Comparison of ENCODE assay signal across 2 cellular contexts in genomic region chr21:43108177-43108576, GRCh38. TPM values are rescaled to one million over a fixed set of nuclear protein-coding genes. Genes with fewer than 3 reads are reported as not detected.
"Had no signal": no experiment of that assay in that cellular context is flagged by ENCODE, and none has a peak within 500 bp of the region (broad histone marks: within the 10 kb centered on the region; RNA-seq: fewer than 3 reads in every experiment).

No MANE protein-coding gene starts in this region.

RNA-seq across cellular contexts. Expression of gene CBS, which starts 32.5 kb away (rescaled TPM):
- total RNA-seq: mononuclear cell had no signal
- polyA plus RNA-seq: immature natural killer cell had no signal
